In genomic region chr2:171893196-171893823, GRCh38 we compare ENCODE assay signal across 8 cellular contexts. TPM values are rescaled to one million over a fixed set of nuclear protein-coding genes. Genes with fewer than 3 reads are reported as not detected.
DNase-seq lines count a peak whose midpoint lies in the region; ATAC-seq and TF ChIP-seq lines count a peak whose summit lies in the region.

No MANE protein-coding gene starts in this region.

- peak overlapping the region; percentile 86 for H3K4me3 Mint-ChIP-seq in Caco-2 (ENCODE audit: unreplicated experiment)
- H3K4me3 Mint-ChIP-seq in IgD-negative memory B cell, result peak overlapping the region; percentile 87 to 100 (median 98)

- in situ Hi-C loops in astrocyte of the cerebellum (cut with HindIII; ENCODE audit: low sequenced_read_pairs), result no loop called here

- H3K4me3 ChIP-seq in Caco-2 (ENCODE audit: low read depth, low read length) (peak overlapping the region; percentile 60), astrocyte of the cerebellum (ENCODE audit: low read depth, low read length) (peak overlapping the region; percentile 86), left lung (peak overlapping the region; percentile 67 to 68), thoracic aorta (peak overlapping the region; percentile 79)

- H3K36me3 Mint-ChIP-seq in Caco-2 (ENCODE audit: insufficient read depth, unreplicated experiment), result no peaks in the 10 kb centered on the region
- peaks cover 9% of the 10 kb centered on the region for H3K36me3 Mint-ChIP-seq in IgD-negative memory B cell

- TF ChIP-seq CTCF in Caco-2 (IDR thresholded peaks at IDR 0.05; ENCODE audit: insufficient read depth in 1 of 2, low read depth in 1 of 2, low read length in 1 of 2, severe bottlenecking in 1 of 2, unreplicated experiment in 1 of 2) (no peak), astrocyte of the cerebellum (IDR thresholded peaks at IDR 0.05; ENCODE audit: low read depth, low read length, missing control alignments) (no peak), left lung (IDR thresholded peaks at IDR 0.05) (no peak), thoracic aorta (IDR thresholded peaks at IDR 0.05) (no peak)

- DNase-seq in Caco-2 (peak; percentile 41 to 42), astrocyte of the cerebellum (ENCODE audit: low read depth) (no peak), left lung (no peak), thoracic aorta (ENCODE audit: low spot score) (no peak), hippocampal formation (lab: John Stamatoyannopoulos, UW) (no peak)

- POLR2A ChIA-PET in Caco-2 (lab: Charles Lee), result interaction anchor here (0.7 to 1.9 kb wide), 2 partner anchors 29 to 179 kb away, joined by 3 to 11 read pairs; partner anchors contain the start of gene HAT1

- ATAC-seq in left lung (no peak), thoracic aorta (ENCODE audit: insufficient number of reproducible peaks, low FRiP score, low read depth) (no peak), HG02938 (IDR thresholded peaks at IDR 0.05; ENCODE audit: unreplicated experiment) (no peak), GM21786 (IDR thresholded peaks at IDR 0.05; ENCODE audit: unreplicated experiment) (no peak)

- intact Hi-C loops in Caco-2 (cut with micrococcal nuclease; ENCODE audit: unreplicated experiment), result loop anchor here (5.0 kb wide), 1 partner anchor 209 kb away; the partner anchor contains the start of gene DLX2
- intact Hi-C loops in left lung (cut with DNase I), result no loop called here

- peak overlapping the region in 1 of 2 donors; percentile 81 for H3K27ac ChIP-seq in left lung
- peak overlapping the region; percentile 67 to 70 for H3K27ac ChIP-seq in thoracic aorta

- H3K4me1 ChIP-seq in Caco-2 (peaks cover 8% of the 10 kb centered on the region), left lung (peaks cover 0 to 17% of the 10 kb centered on the region in 2 donors), thoracic aorta (ENCODE audit: control insufficient read depth in 1 of 2, low read depth in 2 of 2) (peaks cover 13 to 33% of the 10 kb centered on the region in 2 donors)

- H3K27me3 ChIP-seq in Caco-2 (replicated peaks; ENCODE audit: control insufficient read depth, insufficient read depth, low read length), result no peaks in the 10 kb centered on the region
- no peaks in the 10 kb centered on the region for H3K27me3 ChIP-seq in left lung
- no peaks in the 10 kb centered on the region for H3K27me3 ChIP-seq in thoracic aorta (replicated peaks; ENCODE audit: insufficient read depth)

- H3K4me1 Mint-ChIP-seq in Caco-2 (ENCODE audit: low read depth, unreplicated experiment) (peaks cover 14% of the 10 kb centered on the region), IgD-negative memory B cell (peaks cover 19 to 24% (median 24%) of the 10 kb centered on the region in 3 donors)

- H3K27ac Mint-ChIP-seq in Caco-2 (ENCODE audit: unreplicated experiment) (no peak overlapping the region), IgD-negative memory B cell (peak overlapping the region; percentile 32 to 98 (median 88))

- H3K9me3 ChIP-seq in Caco-2 (peaks cover 2% of the 10 kb centered on the region; the same call in 1 of the 2 replicates), left lung (no peaks in the 10 kb centered on the region), thoracic aorta (no peaks in the 10 kb centered on the region)

- H3K27me3 Mint-ChIP-seq in Caco-2 (ENCODE audit: insufficient read depth, unreplicated experiment) (peaks cover 8% of the 10 kb centered on the region), IgD-negative memory B cell (no peaks in the 10 kb centered on the region)

- peaks cover 7% of the 10 kb centered on the region for H3K9me3 Mint-ChIP-seq in Caco-2 (ENCODE audit: unreplicated experiment)
- H3K9me3 Mint-ChIP-seq in IgD-negative memory B cell, result no peaks in the 10 kb centered on the region

- BruUV-seq in Caco-2 (replicated peaks; lab: Mats Ljungman, UMichigan), result no TSS peak

- H3K36me3 ChIP-seq in Caco-2 (ENCODE audit: control insufficient read depth, insufficient read depth, low read length), result no peaks in the 10 kb centered on the region
- no peaks in the 10 kb centered on the region for H3K36me3 ChIP-seq in left lung
- H3K36me3 ChIP-seq in thoracic aorta, result no peaks in the 10 kb centered on the region

- CTCF ChIA-PET in Caco-2 (lab: Charles Lee), result interaction anchor here (0.6 to 1.3 kb wide), 3 partner anchors 10 to 235 kb away, joined by 3 to 6 read pairs (median 4); partner anchors contain the start of gene HAT1

RNA-seq across cellular contexts. Expression of gene SLC25A12, which starts 0.7 kb away (rescaled TPM):
- total RNA-seq in Caco-2 (2022), result 5.0 and 5.3 TPM in 2 replicates
- 14.0 TPM for polyA plus RNA-seq in IgD-negative memory B cell
- total RNA-seq in left lung, result 10 to 100 TPM; 10.1 to 14.5 TPM
- total RNA-seq in thoracic aorta, result 10 to 100 TPM; 27.2 to 39.3 TPM

RNA-seq across cellular contexts. Expression of gene HAT1, which starts 29.0 kb away (rescaled TPM):
- 72.0 and 74.3 TPM in 2 replicates for total RNA-seq in Caco-2 (2022)
- polyA plus RNA-seq in IgD-negative memory B cell, result 49.0 TPM
- 10 to 100 TPM; 29.7 to 41.0 TPM for total RNA-seq in left lung
- 10 to 100 TPM; 17.3 to 25.3 TPM for total RNA-seq in thoracic aorta

Comparison
In these comparisons a context has a peak if more than half of its experiments do, and no peak if none do; other contexts are left out.
1. DNase-seq: peak in Caco-2 (2 of 2); none in astrocyte of the cerebellum (single experiment), left lung (0 of 2), thoracic aorta (single experiment) and hippocampal formation (0 of 2).
2. Peak in every context shown above with its lines, with median percentiles within 50 percentile points of each other: H3K4me3 ChIP-seq.